Comparison of ENCODE assay signal across 9 cellular contexts in genomic region chr6:159730277-159730676, GRCh38. TPM values are rescaled to one million over a fixed set of nuclear protein-coding genes. Genes with fewer than 3 reads are reported as not detected.
DNase-seq lines count a peak whose midpoint lies in the region; ATAC-seq and TF ChIP-seq lines count a peak whose summit lies in the region.
"Had no signal": no experiment of that assay in that cellular context is flagged by ENCODE, and none has a peak within 500 bp of the region (broad histone marks: within the 10 kb centered on the region; RNA-seq: fewer than 3 reads in every experiment).

No MANE protein-coding gene starts in this region.

- 61% methylated on average over 6 of the region's 6 CpGs for WGBS in right cardiac atrium

- H2AFZ ChIP-seq in DND-41 (ENCODE audit: low read depth, low read length), result no peak overlapping the region
- H2AFZ ChIP-seq in KMS-11 (ENCODE audit: low read depth), result no peak overlapping the region

- H3K9ac ChIP-seq in DND-41 (ENCODE audit: low read depth, low read length) (peak overlapping the region; percentile 97), KMS-11 (no peak overlapping the region)

- intact Hi-C loops in right cardiac atrium (cut with DNase I), result no loop called here

- H3K4me2 ChIP-seq in DND-41 (ENCODE audit: insufficient read depth, low read length) (peak overlapping the region; percentile 94), KMS-11 (peak overlapping the region; percentile 81; the same call in 1 of the 2 replicates)

- DNase-seq in DND-41 (no peak), coronary artery (ENCODE audit: low spot score) (no peak), GM19240 (ENCODE audit: insufficient read length, low spot score) (no peak), right cardiac atrium (no peak), NCI-H345 (lab: John Stamatoyannopoulos, UW) (no peak)
- DNase-seq: NCI-H82 had no signal

- H3K27me3 ChIP-seq in DND-41 (ENCODE audit: insufficient read depth, low read length, poor library complexity) (no peaks in the 10 kb centered on the region), KMS-11 (ENCODE audit: insufficient read depth, low read depth) (no peaks in the 10 kb centered on the region), neutrophil (no peaks in the 10 kb centered on the region), right cardiac atrium (ENCODE audit: control insufficient read depth, insufficient read depth) (no peaks in the 10 kb centered on the region)

- peak overlapping the region in 1 of 2 experiments; percentile 72; a peak in 1 of 4 replicates for H3K4me3 ChIP-seq in DND-41 (ENCODE audit: low read depth in 1 of 2, low read length in 2 of 2)
- no peak overlapping the region for H3K4me3 ChIP-seq in KMS-11 (IDR thresholded peaks at IDR 0.05; ENCODE audit: insufficient read depth, low read depth, low read length)
- peak overlapping the region; percentile 95 for H3K4me3 ChIP-seq in coronary artery
- no peak overlapping the region for H3K4me3 ChIP-seq in neutrophil (ENCODE audit: low read depth in 1 of 2, low read length in 1 of 2)
- H3K4me3 ChIP-seq in right cardiac atrium (ENCODE audit: low read length), result no peak overlapping the region

- ATAC-seq in DND-41 (ENCODE audit: insufficient read depth, low read depth) (no peak), right cardiac atrium (no peak), HG03521 (IDR thresholded peaks at IDR 0.05; ENCODE audit: unreplicated experiment) (no peak)

- H3K4me1 ChIP-seq in DND-41 (ENCODE audit: insufficient read depth, low read length), result peaks cover 45% of the 10 kb centered on the region
- peaks cover 50% of the 10 kb centered on the region for H3K4me1 ChIP-seq in KMS-11 (ENCODE audit: low read depth, poor library complexity, severe bottlenecking)
- H3K4me1 ChIP-seq in neutrophil (ENCODE audit: control insufficient read depth in 1 of 2, insufficient read depth in 1 of 2, low read depth in 1 of 2, low read length in 1 of 2), result peaks cover 49 to 53% of the 10 kb centered on the region in 2 experiments
- H3K4me1 ChIP-seq in right cardiac atrium (ENCODE audit: control insufficient read depth, insufficient read depth, low read length), result peaks cover 5% of the 10 kb centered on the region

- H3K79me2 ChIP-seq in DND-41 (ENCODE audit: insufficient read depth, low read length) (peaks cover 99% of the 10 kb centered on the region), KMS-11 (ENCODE audit: insufficient read depth, low read depth) (peaks cover 92% of the 10 kb centered on the region)

- H3K9me3 ChIP-seq in DND-41 (ENCODE audit: insufficient read depth, low read length, severe bottlenecking) (no peaks in the 10 kb centered on the region), neutrophil (no peaks in the 10 kb centered on the region), right cardiac atrium (ENCODE audit: control insufficient read depth, low read length) (no peaks in the 10 kb centered on the region)

- H4K20me1 ChIP-seq in DND-41 (ENCODE audit: insufficient read depth, low read length), result peaks cover 71% of the 10 kb centered on the region
- peaks cover 43% of the 10 kb centered on the region for H4K20me1 ChIP-seq in KMS-11 (ENCODE audit: insufficient read depth)

- no peak for TF ChIP-seq CTCF in DND-41 (IDR thresholded peaks at IDR 0.05; ENCODE audit: borderline replicate concordance, extremely low read depth, low read length, poor library complexity, severe bottlenecking)
- no peak for TF ChIP-seq CTCF in KMS-11 (conservative IDR thresholded peaks at IDR 0.05; ENCODE audit: low read depth, low read length)
- TF ChIP-seq CTCF in coronary artery (IDR thresholded peaks at IDR 0.05), result no peak
- TF ChIP-seq CTCF in neutrophil (IDR thresholded peaks at IDR 0.05), result no peak

- peaks cover 20% of the 10 kb centered on the region for H3K36me3 ChIP-seq in DND-41 (ENCODE audit: insufficient read depth, low read length)
- no peaks in the 10 kb centered on the region; the same call in 1 of the 2 replicates for H3K36me3 ChIP-seq in KMS-11 (ENCODE audit: insufficient read depth)
- no peaks in the 10 kb centered on the region for H3K36me3 ChIP-seq in neutrophil

- H3K27ac ChIP-seq in DND-41 (ENCODE audit: low read length) (no peak overlapping the region), KMS-11 (no peak overlapping the region; the same call in 1 of the 2 replicates), coronary artery (no peak overlapping the region), neutrophil (peak overlapping the region; percentile 98), right cardiac atrium (ENCODE audit: low read length) (no peak overlapping the region)

RNA-seq across cellular contexts. Expression of gene WTAP, which starts 3.0 kb away (rescaled TPM):
- 10 to 100 TPM; 52.0 to 61.0 (median 56.5) TPM for total RNA-seq in right cardiac atrium
- polyA plus RNA-seq in right cardiac atrium, result 46.1 TPM

RNA-seq across cellular contexts. Expression of gene ACAT2, which starts 31.6 kb away (rescaled TPM):
- total RNA-seq in right cardiac atrium, result 1 to 10 TPM; 4.7 to 7.9 (median 5.1) TPM
- 6.0 TPM for polyA plus RNA-seq in right cardiac atrium

RNA-seq across cellular contexts. Expression of gene SOD2, which starts 37.2 kb away (rescaled TPM):
- total RNA-seq in right cardiac atrium, result 100 to 1,000 TPM; 542 to 606 (median 589) TPM
- 341 TPM for polyA plus RNA-seq in right cardiac atrium

RNA-seq across cellular contexts. Expression of gene TCP1, which starts 59.1 kb away (rescaled TPM):
- total RNA-seq in right cardiac atrium, result 100 to 1,000 TPM; 134 to 161 (median 145) TPM
- 123 TPM for polyA plus RNA-seq in right cardiac atrium

RNA-seq across cellular contexts. Expression of gene MRPL18, which starts 60.0 kb away (rescaled TPM):
- total RNA-seq in right cardiac atrium, result 10 to 100 TPM; 56.7 to 67.7 (median 63.5) TPM
- 107 TPM for polyA plus RNA-seq in right cardiac atrium
